22 cellular contexts compared by ENCODE assay signal in genomic region chr18:11150271-11150615, GRCh38. TPM values are rescaled to one million over a fixed set of nuclear protein-coding genes. Genes with fewer than 3 reads are reported as not detected.
DNase-seq lines count a peak whose midpoint lies in the region; ATAC-seq, FAIRE-seq and TF ChIP-seq lines count a peak whose summit lies in the region.
"Had no signal": no experiment of that assay in that cellular context is flagged by ENCODE, and none has a peak within 500 bp of the region (broad histone marks: within the 10 kb centered on the region; RNA-seq: fewer than 3 reads in every experiment).

No MANE protein-coding gene starts in this region.

- no peaks in the 10 kb centered on the region for H3K9me3 Mint-ChIP-seq in osteocyte (ENCODE audit: unreplicated experiment)
- H3K9me3 Mint-ChIP-seq: activated naive CD4-positive, alpha-beta T cell treated with anti-CD3 and anti-CD28 coated beads, Interleukin-2, amount 10 ng/mL, durations not matched to agents 7 days and 5 days; activated T-cell treated with anti-CD3 and anti-CD28 coated beads, Interleukin-2, amount 50 U/mL, for 4 hours; stimulated activated naive B cell treated with anti-CD40 and anti-IgM and Interleukin-4, amounts not matched to agents 10 μg/mL and 1 μg/mL and 100 μg/mL, for 72 hours had no signal

- POLR2A ChIA-PET in GM12878 (lab: Charles Lee), result interaction anchor here (0.7 to 3.5 kb wide), 12 partner anchors 12 to 590 kb away, joined by 3 to 15 read pairs (median 6); no protein-coding TSS in a partner anchor

- TF ChIP-seq POLR2A in GM12892 (IDR thresholded peaks at IDR 0.05; ENCODE audit: low read depth, low read length) (no peak), GM12878 (IDR thresholded peaks at IDR 0.05; ENCODE audit: low read depth, low read length) (no peak)

- TF ChIP-seq EP300 in GM12878 (IDR thresholded peaks at IDR 0.05; ENCODE audit: borderline replicate concordance in 1 of 2, control insufficient read depth in 1 of 2, low read depth in 2 of 2, low read length in 2 of 2), result no peak

- peak overlapping the region; percentile 88 for H3K27ac ChIP-seq in GM12878 (ENCODE audit: control insufficient read depth, insufficient read depth)
- H3K27ac ChIP-seq: parathyroid adenoma had no signal

- no peak for TF ChIP-seq RAD21 in GM12878 (IDR thresholded peaks at IDR 0.05; ENCODE audit: insufficient read depth, low read depth, low read length)

- RAD21 ChIA-PET in GM12878 (lab: Charles Lee; ENCODE audit: unreplicated experiment), result interaction anchor here (0.6 to 7.2 kb wide), 27 partner anchors 13 to 628 kb away, joined by 3 to 127 read pairs (median 5); no protein-coding TSS in a partner anchor

- peak overlapping the region; percentile 93 for H3K4me2 ChIP-seq in GM12878 (ENCODE audit: control insufficient read depth, insufficient read depth)

- peaks cover 49% of the 10 kb centered on the region for H3K79me2 ChIP-seq in GM12878 (ENCODE audit: control insufficient read depth, insufficient read depth, low read length)
- H3K79me2 ChIP-seq: parathyroid adenoma had no signal

- FAIRE-seq in GM12892 (lab: Jason Lieb, UNC), result peak; percentile 38
- FAIRE-seq in GM12878 (lab: Jason Lieb, UNC), result no peak
- no peak for FAIRE-seq in urothelium cell line (lab: Jason Lieb, UNC)
- FAIRE-seq: endometrium had no signal

- H3K9me3 ChIP-seq in GM12878 (replicated peaks; ENCODE audit: control insufficient read depth, insufficient read depth, low read length), result no peaks in the 10 kb centered on the region
- H3K9me3 ChIP-seq: tibial nerve had no signal

- H3K4me1 ChIP-seq in GM12878 (ENCODE audit: control insufficient read depth, insufficient read depth, low read length), result peaks cover 27% of the 10 kb centered on the region
- H3K4me1 ChIP-seq: parathyroid adenoma had no signal

- peak overlapping the region; percentile 95 for H3K4me3 ChIP-seq in GM12878

- peaks cover 39% of the 10 kb centered on the region for H3K4me1 Mint-ChIP-seq in osteocyte (ENCODE audit: unreplicated experiment)
- H3K4me1 Mint-ChIP-seq: activated naive CD4-positive, alpha-beta T cell treated with anti-CD3 and anti-CD28 coated beads, Interleukin-2, amount 10 ng/mL, durations not matched to agents 7 days and 5 days had no signal

- in situ Hi-C loops in GM12878 (cut with MboI), result loop anchor here (5.0 kb wide), 2 partner anchors 588 to 1178 kb away; no protein-coding TSS in a partner anchor

- BruUV-seq in GM12878 (replicated peaks; lab: Mats Ljungman, UMichigan), result TSS peak; percentile 76

- H3K27me3 Mint-ChIP-seq in osteocyte (ENCODE audit: unreplicated experiment), result no peaks in the 10 kb centered on the region

- DNase-seq in GM12892 (ENCODE audit: insufficient read length) (no peak), GM12878 (ENCODE audit: low read depth, low spot score) (no peak), iPS DF 4.7 (ENCODE audit: extremely low read depth, low spot score) (peak; percentile 93), osteocyte (ENCODE audit: extremely low spot score, unreplicated experiment) (no peak), urothelium cell line (ENCODE audit: low spot score) (no peak), posterior cingulate gyrus (no peak)
- no peak for DNase-seq in stimulated activated CD4-positive, alpha-beta T cell treated with anti-CD3 and anti-CD28 coated beads, Interleukin-4, amount 100 ng/mL, for 1 hour
- DNase-seq: activated CD4-positive, alpha-beta T cell treated with anti-CD3 and anti-CD28 coated beads for 1 hour; activated CD8-positive, alpha-beta memory T cell treated with anti-CD3 and anti-CD28 coated beads for 24 hours; activated naive CD4-positive, alpha-beta T cell treated with anti-CD3 and anti-CD28 coated beads, Interleukin-2, amount 10 ng/mL, durations not matched to agents 7 days and 5 days; activated T-cell treated with anti-CD3 and anti-CD28 coated beads, Interleukin-2, amount 50 U/mL, for 4 hours; CD4-positive, alpha-beta memory T cell; kidney glomerular epithelial cell; NCI-H1417 treated with DMSO at 0.1 percent for 48 hours; NCI-H526 treated with DMSO at 0.1 percent for 48 hours; stimulated activated CD4-positive, alpha-beta T cell treated with anti-CD3 and anti-CD28 coated beads, Interleukin-1b, Interleukin-23, amount 100 ng/mL, for 48 hours; stimulated activated naive B cell treated with anti-CD40 and anti-IgM and Interleukin-4, amounts not matched to agents 10 μg/mL and 1 μg/mL and 100 μg/mL, for 72 hours had no signal

- no peaks in the 10 kb centered on the region for H4K20me1 ChIP-seq in GM12878 (ENCODE audit: control insufficient read depth, insufficient read depth)

- H3K36me3 Mint-ChIP-seq in osteocyte (ENCODE audit: unreplicated experiment), result peaks cover 2% of the 10 kb centered on the region
- H3K36me3 Mint-ChIP-seq: activated naive CD4-positive, alpha-beta T cell treated with anti-CD3 and anti-CD28 coated beads, Interleukin-2, amount 10 ng/mL, durations not matched to agents 7 days and 5 days; CD4-positive, alpha-beta memory T cell; stimulated activated naive B cell treated with anti-CD40 and anti-IgM and Interleukin-4, amounts not matched to agents 10 μg/mL and 1 μg/mL and 100 μg/mL, for 72 hours had no signal

- peak overlapping the region; percentile 73 for H2AFZ ChIP-seq in GM12878 (ENCODE audit: control insufficient read depth, low read depth, low read length)

- H3K27me3 ChIP-seq in GM12878 (replicated peaks in 1 of 2; ENCODE audit: control insufficient read depth in 2 of 2, insufficient read depth in 2 of 2, low read length in 1 of 2), result no peaks in the 10 kb centered on the region

- no peaks in the 10 kb centered on the region for H3K36me3 ChIP-seq in GM12878 (ENCODE audit: control insufficient read depth in 2 of 2, insufficient read depth in 2 of 2, low read length in 1 of 2)
- H3K36me3 ChIP-seq: tibial nerve had no signal

- SMC1A ChIA-PET in GM12878 (lab: Charles Lee; ENCODE audit: uncharacterized antibody, unreplicated experiment), result interaction anchor here (0.7 to 12.1 kb wide), 32 partner anchors 9 to 590 kb away, joined by 3 to 256 read pairs (median 4); no protein-coding TSS in a partner anchor

- ATAC-seq in GM12878, result no peak
- ATAC-seq in GM21447 (IDR thresholded peaks at IDR 0.05; ENCODE audit: unreplicated experiment), result no peak
- ATAC-seq: HCT116 had no signal

- H3K9ac ChIP-seq in GM12878 (ENCODE audit: control insufficient read depth, insufficient read depth, low read length), result peak overlapping the region; percentile 83
- H3K9ac ChIP-seq: parathyroid adenoma had no signal

- CTCF ChIA-PET in GM12878 (lab: Yijun Ruan, JAX), result interaction anchor here (0.8 to 11.2 kb wide), 17 partner anchors 12 to 1178 kb away, joined by 3 to 225 read pairs (median 4); no protein-coding TSS in a partner anchor

- peak overlapping the region; percentile 78 for H3K4me3 Mint-ChIP-seq in osteocyte (ENCODE audit: unreplicated experiment)
- H3K4me3 Mint-ChIP-seq: activated naive CD4-positive, alpha-beta T cell treated with anti-CD3 and anti-CD28 coated beads, Interleukin-2, amount 10 ng/mL, durations not matched to agents 7 days and 5 days; activated T-cell treated with anti-CD3 and anti-CD28 coated beads, Interleukin-2, amount 50 U/mL, for 4 hours; CD4-positive, alpha-beta memory T cell had no signal

- H3K27ac Mint-ChIP-seq in osteocyte (ENCODE audit: unreplicated experiment), result peak overlapping the region; percentile 28
- H3K27ac Mint-ChIP-seq: activated naive CD4-positive, alpha-beta T cell treated with anti-CD3 and anti-CD28 coated beads, Interleukin-2, amount 10 ng/mL, durations not matched to agents 7 days and 5 days; CD4-positive, alpha-beta memory T cell; stimulated activated naive B cell treated with anti-CD40 and anti-IgM and Interleukin-4, amounts not matched to agents 10 μg/mL and 1 μg/mL and 100 μg/mL, for 72 hours had no signal

- intact Hi-C loops in GM12878 (cut with micrococcal nuclease; ENCODE audit: unreplicated experiment) (loop anchor here (1.0 to 10.0 kb wide), 2 partner anchors 299 to 1185 kb away; no protein-coding TSS in a partner anchor), posterior cingulate gyrus (cut with DNase I) (loop anchor here (5.0 kb wide), 1 partner anchor 363 kb away; no protein-coding TSS in a partner anchor)

- 38% methylated on average over 5 of the region's 5 CpGs for WGBS in GM12878 (ENCODE audit: insufficient coverage, insufficient replicate concordance, low lambda C conversion rate, missing lambda C conversion rate)

- TF ChIP-seq CTCF in GM12878 (IDR thresholded peaks at IDR 0.05 in 2 of 3, conservative IDR thresholded peaks at IDR 0.05 in 1 of 3; ENCODE audit: control insufficient read depth in 2 of 3, extremely low read depth in 1 of 3, insufficient read depth in 1 of 3, low read depth in 3 of 3, low read length in 3 of 3) (no peak), osteocyte (IDR thresholded peaks at IDR 0.05) (no peak)

RNA-seq across cellular contexts. Expression of gene PIEZO2, which starts 0.9 kb away (rescaled TPM):
- 28.0 TPM for polyA plus RNA-seq in GM12892 (2012; ENCODE audit: missing spikeins)
- total RNA-seq in GM12878 (2013; cell fraction: nucleolus; rRNA removed), result 910 and 948 TPM in 2 replicates
- total RNA-seq in GM12878 (2014; rRNA removed) (29.8 and 32.5 TPM in 2 replicates), GM12878 (2014; rRNA removed; fragmentation: Illumina TruSeq; extraction: Trizol) (33.0 and 37.9 TPM in 2 replicates), GM12878 (2021) (38.2 and 42.3 TPM in 2 replicates), osteocyte (134 and 139 TPM in 2 replicates)
- polyA plus RNA-seq in GM12878 (2011; ENCODE audit: low read depth), result 25.9 TPM
- polyA plus RNA-seq in GM12878 (2011; rRNA removed) (37.0 and 49.4 TPM in 2 replicates), GM12878 (2014; fragmentation: Illumina TruSeq; extraction: Trizol) (42.2 and 51.2 TPM in 2 replicates), GM12878 (2014; fragmentation: Nextera tagmentation; extraction: Ambion mirVana) (1 to 10 TPM; 6.7 to 7.1 TPM), GM12878 (2014; rRNA removed) (21.9 and 25.0 TPM in 2 replicates), GM12878 (2016; fragmentation: Nextera tagmentation; extraction: Ambion mirVana) (10 to 100 TPM; 14.2 to 21.6 TPM)
- 25.4 and 38.1 TPM in 2 replicates for polyA plus RNA-seq in GM12878 (2011; cell fraction: cytosol; rRNA removed)
- 102 and 108 TPM in 2 replicates for polyA plus RNA-seq in GM12878 (2011; cell fraction: nucleus; rRNA removed)
- polyA plus RNA-seq in GM12878 (2012), result 41.6 and 41.9 TPM in 2 replicates
- polyA minus RNA-seq in GM12878 (2011; rRNA and poly(A)+ RNA removed), result 141 and 172 TPM in 2 replicates
- polyA minus RNA-seq in GM12878 (2011; cell fraction: cytosol; rRNA and poly(A)+ RNA removed), result 22.3 and 27.9 TPM in 2 replicates
- 160 and 219 TPM in 2 replicates for polyA minus RNA-seq in GM12878 (2011; cell fraction: nucleus; rRNA and poly(A)+ RNA removed)
- total RNA-seq: CD4-positive, alpha-beta memory T cell had no signal
- polyA plus RNA-seq: CD4-positive, alpha-beta memory T cell had no signal
